Comparison of ENCODE assay signal across 8 cellular contexts in the genomic region with DNA sequence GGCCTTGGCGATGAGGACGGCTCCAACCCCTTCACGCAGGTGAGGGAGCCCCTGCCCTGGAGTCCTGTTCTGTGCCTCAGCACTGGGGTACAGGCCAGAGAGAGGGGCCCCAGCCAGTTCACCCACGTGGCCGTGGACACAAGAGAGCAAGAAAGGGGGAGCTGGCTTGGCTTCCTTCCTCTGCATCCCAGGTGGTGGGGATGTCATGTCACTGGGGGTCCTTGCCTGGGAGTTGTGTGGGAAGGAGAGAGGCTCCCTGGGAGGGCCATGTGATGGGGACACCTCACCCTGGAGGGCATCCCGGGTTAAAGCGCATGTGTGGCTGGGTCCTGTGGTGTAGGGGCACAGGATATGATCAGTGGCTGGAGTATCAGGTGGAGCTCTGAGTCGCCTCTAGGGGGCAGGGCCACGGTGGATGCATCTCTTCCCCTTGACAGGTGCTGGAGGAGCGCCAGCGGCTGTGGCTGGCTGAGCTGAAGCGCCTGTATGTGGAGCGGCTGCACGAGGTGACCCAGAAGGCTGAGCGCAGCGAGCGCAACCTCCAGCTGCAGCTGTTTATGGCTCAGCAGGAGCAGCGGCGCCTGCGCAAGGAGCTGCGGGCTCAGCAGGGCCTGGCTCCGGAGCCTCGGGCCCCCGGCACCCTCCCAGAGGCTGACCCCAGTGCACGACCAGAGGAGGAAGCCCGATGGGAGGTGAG. TPM values are rescaled to one million over a fixed set of nuclear protein-coding genes. Genes with fewer than 3 reads are reported as not detected.
A peak's percentile ranks its signal among the peaks of the same experiment; 100 is the strongest.
DNase-seq lines count a peak whose midpoint lies in the region; ATAC-seq and TF ChIP-seq lines count a peak whose summit lies in the region.

No MANE protein-coding gene starts in this region.

- H3K4me1 ChIP-seq in RWPE2 (ENCODE audit: insufficient read depth, poor library complexity, severe bottlenecking): peaks cover 5% of the 10 kb centered on the region

- H3K27me3 Mint-ChIP-seq in activated T-helper 17 cell treated with anti-CD3 and anti-CD28 coated beads, Interleukin-2, amount 50 U/mL, for 72 hours: no peaks in the 10 kb centered on the region
- H3K27me3 Mint-ChIP-seq in glutamatergic neuron (ENCODE audit: unreplicated experiment): peaks cover 2% of the 10 kb centered on the region

- H3K4me1 Mint-ChIP-seq in activated T-helper 17 cell treated with anti-CD3 and anti-CD28 coated beads, Interleukin-2, amount 50 U/mL, for 72 hours: peaks cover 10% of the 10 kb centered on the region
- H3K4me1 Mint-ChIP-seq in glutamatergic neuron (ENCODE audit: low read depth, unreplicated experiment): peaks cover 3% of the 10 kb centered on the region

- H3K27me3 ChIP-seq in RWPE2 (ENCODE audit: insufficient read depth, poor library complexity, severe bottlenecking): no peaks in the 10 kb centered on the region

- no peaks in the 10 kb centered on the region for H3K36me3 Mint-ChIP-seq in activated T-helper 17 cell treated with anti-CD3 and anti-CD28 coated beads, Interleukin-2, amount 50 U/mL, for 72 hours (ENCODE audit: low read depth)
- H3K36me3 Mint-ChIP-seq in glutamatergic neuron (ENCODE audit: unreplicated experiment): no peaks in the 10 kb centered on the region

- no peaks in the 10 kb centered on the region for H3K9me3 ChIP-seq in RWPE2 (ENCODE audit: severe bottlenecking)

- H3K4me3 ChIP-seq in GM08714 (ENCODE audit: low read length): peak overlapping the region; percentile 9; the same call in 1 of the 2 replicates
- no peak overlapping the region for H3K4me3 ChIP-seq in RWPE2 (ENCODE audit: severe bottlenecking)
- no peak overlapping the region for H3K4me3 ChIP-seq in retinal pigment epithelial cell (ENCODE audit: low read length)

- H3K36me3 ChIP-seq in RWPE2 (ENCODE audit: low read depth): no peaks in the 10 kb centered on the region

- no peak overlapping the region for H3K27ac Mint-ChIP-seq in activated T-helper 17 cell treated with anti-CD3 and anti-CD28 coated beads, Interleukin-2, amount 50 U/mL, for 72 hours
- H3K27ac Mint-ChIP-seq in glutamatergic neuron (ENCODE audit: unreplicated experiment): no peak overlapping the region

- DNase-seq in H4 (ENCODE audit: low spot score) (peak; percentile 89), LHCN-M2 (ENCODE audit: low read depth) (peak; percentile 84), RWPE2 (ENCODE audit: low spot score) (peak; percentile 78), glutamatergic neuron (peak; percentile 76), retinal pigment epithelial cell (ENCODE audit: low read depth) (peak; percentile 52), T1000 (lab: John Stamatoyannopoulos, UW) (no peak)

- H3K4me3 Mint-ChIP-seq in activated T-helper 17 cell treated with anti-CD3 and anti-CD28 coated beads, Interleukin-2, amount 50 U/mL, for 72 hours: peak overlapping the region; percentile 10
- no peak overlapping the region for H3K4me3 Mint-ChIP-seq in glutamatergic neuron (ENCODE audit: unreplicated experiment)

- peak; percentile 45 for TF ChIP-seq CTCF in RWPE2 (IDR thresholded peaks at IDR 0.05; ENCODE audit: poor library complexity, severe bottlenecking)
- peak; percentile 66 for TF ChIP-seq CTCF in glutamatergic neuron (IDR thresholded peaks at IDR 0.05; ENCODE audit: partially characterized antibody, unreplicated experiment)
- peak; percentile 68 for TF ChIP-seq CTCF in retinal pigment epithelial cell (conservative IDR thresholded peaks at IDR 0.05; ENCODE audit: low read depth, low read length)

- H3K9me3 Mint-ChIP-seq in activated T-helper 17 cell treated with anti-CD3 and anti-CD28 coated beads, Interleukin-2, amount 50 U/mL, for 72 hours: no peaks in the 10 kb centered on the region
- H3K9me3 Mint-ChIP-seq in glutamatergic neuron (ENCODE audit: unreplicated experiment): peaks cover 4% of the 10 kb centered on the region

- peak; percentile 49 for ATAC-seq in RWPE2 (ENCODE audit: low read depth)
- ATAC-seq in activated T-helper 17 cell treated with anti-CD3 and anti-CD28 coated beads, Interleukin-2, amount 50 U/mL, for 72 hours (replicated peaks): peak; percentile 81

- H3K27ac ChIP-seq in RWPE2 (ENCODE audit: poor library complexity, severe bottlenecking): no peak overlapping the region

RNA-seq across cellular contexts. Expression of gene N4BP3, which starts 7.5 kb away (rescaled TPM):
- total RNA-seq in H4 (2014; rRNA removed; shearing (Covaris generic)): 0.25 and 0.39 TPM in 2 replicates
- total RNA-seq in LHCN-M2 (2014; rRNA removed) (0.06 and 0.13 TPM in 2 replicates), glutamatergic neuron (ENCODE audit: unreplicated experiment) (2.2 TPM)
- polyA plus RNA-seq in LHCN-M2 (2012): 0.05 TPM
- 1 to 10 TPM; 3.7 to 8.1 TPM for total RNA-seq in activated T-helper 17 cell treated with anti-CD3 and anti-CD28 coated beads, Interleukin-2, amount 50 U/mL, for 72 hours

RNA-seq across cellular contexts. Expression of gene RMND5B, which starts 10.0 kb away (rescaled TPM):
- 33.8 and 39.6 TPM in 2 replicates for total RNA-seq in H4 (2014; rRNA removed; shearing (Covaris generic))
- total RNA-seq in LHCN-M2 (2014; rRNA removed): 12.0 and 14.4 TPM in 2 replicates
- polyA plus RNA-seq in LHCN-M2 (2012): 14.4 TPM
- 10 to 100 TPM; 15.9 to 24.5 TPM for total RNA-seq in activated T-helper 17 cell treated with anti-CD3 and anti-CD28 coated beads, Interleukin-2, amount 50 U/mL, for 72 hours
- total RNA-seq in glutamatergic neuron (ENCODE audit: unreplicated experiment): 51.3 TPM

RNA-seq across cellular contexts. Expression of gene NHP2, which starts 32.9 kb away (rescaled TPM):
- total RNA-seq in H4 (2014; rRNA removed; shearing (Covaris generic)): 561 and 591 TPM in 2 replicates
- total RNA-seq in LHCN-M2 (2014; rRNA removed): 404 and 428 TPM in 2 replicates
- polyA plus RNA-seq in LHCN-M2 (2012): 207 TPM
- total RNA-seq in activated T-helper 17 cell treated with anti-CD3 and anti-CD28 coated beads, Interleukin-2, amount 50 U/mL, for 72 hours: 100 to 1,000 TPM; 143 to 282 TPM
- total RNA-seq in glutamatergic neuron (ENCODE audit: unreplicated experiment): 128 TPM
